In the genomic region with DNA sequence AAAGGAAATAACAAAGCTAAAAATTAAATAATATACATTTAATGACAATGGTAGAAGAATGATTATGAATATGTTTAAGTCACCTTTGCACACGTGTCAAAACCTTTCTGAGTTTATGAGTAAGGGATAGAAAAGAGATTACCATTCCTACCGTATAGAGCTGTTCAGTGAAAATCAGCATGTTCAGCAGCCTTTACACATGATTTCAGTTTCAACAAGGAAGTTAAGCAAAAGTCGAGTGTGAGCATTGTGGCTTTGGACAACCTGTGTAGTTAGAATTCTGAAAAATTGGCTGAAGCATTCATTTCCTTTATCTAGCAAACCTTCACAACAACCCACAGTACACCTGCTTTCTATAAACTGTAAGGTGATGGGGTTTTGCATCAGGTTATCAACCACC, we compare ENCODE assay signal across 14 cellular contexts.
DNase-seq lines count a peak whose midpoint lies in the region; ATAC-seq lines count a peak whose summit lies in the region.
"Had no signal": no experiment of that assay in that cellular context is flagged by ENCODE, and none has a peak within 500 bp of the region (broad histone marks: within the 10 kb centered on the region; RNA-seq: fewer than 3 reads in every experiment).

No MANE protein-coding gene starts in this region.

- DNase-seq in SIG-M5 treated with dmso at 0.1 percent for 504 hours (lab: John Stamatoyannopoulos, UW; ENCODE audit: unreplicated experiment) (peak; percentile 39), SIG-M5 (lab: John Stamatoyannopoulos, UW) (no peak), amygdala (lab: John Stamatoyannopoulos, UW) (no peak), T-helper 17 cell (no peak)
- DNase-seq in activated naive CD4-positive, alpha-beta T cell treated with anti-CD3 and anti-CD28 coated beads for 36 hours = no peak
- DNase-seq: 8988T; activated CD4-positive, alpha-beta memory T cell treated with anti-CD3 and anti-CD28 coated beads, Interleukin-2, amount 10 ng/mL, durations not matched to agents 7 days and 5 days; anterior cingulate cortex; CD4-positive, alpha-beta memory T cell; glutamatergic neuron; IMR-90 had no signal

- no peak overlapping the region for H3K4me3 Mint-ChIP-seq in T-helper 17 cell
- no peak overlapping the region for H3K4me3 Mint-ChIP-seq in activated naive CD4-positive, alpha-beta T cell treated with anti-CD3 and anti-CD28 coated beads for 36 hours
- H3K4me3 Mint-ChIP-seq: activated CD4-positive, alpha-beta memory T cell treated with anti-CD3 and anti-CD28 coated beads, Interleukin-2, amount 10 ng/mL, durations not matched to agents 7 days and 5 days; CD4-positive, alpha-beta memory T cell had no signal

- no peaks in the 10 kb centered on the region for H3K4me1 Mint-ChIP-seq in T-helper 17 cell
- H3K4me1 Mint-ChIP-seq in activated naive CD4-positive, alpha-beta T cell treated with anti-CD3 and anti-CD28 coated beads for 36 hours (ENCODE audit: low read depth) = no peaks in the 10 kb centered on the region
- H3K4me1 Mint-ChIP-seq: activated CD4-positive, alpha-beta memory T cell treated with anti-CD3 and anti-CD28 coated beads, Interleukin-2, amount 10 ng/mL, durations not matched to agents 7 days and 5 days; CD4-positive, alpha-beta memory T cell had no signal

- ATAC-seq in GM21825 (IDR thresholded peaks at IDR 0.05; ENCODE audit: unreplicated experiment) (peak; percentile 76), HG03565 (IDR thresholded peaks at IDR 0.05; ENCODE audit: unreplicated experiment) (peak; percentile 97), HG03097 (IDR thresholded peaks at IDR 0.05; ENCODE audit: low FRiP score, unreplicated experiment) (no peak), T-helper 17 cell (no peak)

- no peaks in the 10 kb centered on the region for H3K9me3 ChIP-seq in T-helper 17 cell (ENCODE audit: control insufficient read depth, low read length, poor library complexity, severe bottlenecking)

- CTCF ChIA-PET in activated naive CD4-positive, alpha-beta T cell treated with anti-CD3 and anti-CD28 coated beads for 36 hours (lab: Charles Lee) = no interaction called here

- H3K36me3 Mint-ChIP-seq in T-helper 17 cell (ENCODE audit: low read depth) = no peaks in the 10 kb centered on the region
- H3K36me3 Mint-ChIP-seq in activated naive CD4-positive, alpha-beta T cell treated with anti-CD3 and anti-CD28 coated beads for 36 hours (ENCODE audit: low read depth) = no peaks in the 10 kb centered on the region
- H3K36me3 Mint-ChIP-seq: CD4-positive, alpha-beta memory T cell had no signal

- intact Hi-C loops in activated naive CD4-positive, alpha-beta T cell treated with anti-CD3 and anti-CD28 coated beads for 36 hours (cut with micrococcal nuclease) = no loop called here

- H3K27ac Mint-ChIP-seq in T-helper 17 cell = no peak overlapping the region
- H3K27ac Mint-ChIP-seq in activated naive CD4-positive, alpha-beta T cell treated with anti-CD3 and anti-CD28 coated beads for 36 hours = no peak overlapping the region
- H3K27ac Mint-ChIP-seq: activated CD4-positive, alpha-beta memory T cell treated with anti-CD3 and anti-CD28 coated beads, Interleukin-2, amount 10 ng/mL, durations not matched to agents 7 days and 5 days; CD4-positive, alpha-beta memory T cell had no signal

- no peaks in the 10 kb centered on the region for H3K9me3 Mint-ChIP-seq in activated naive CD4-positive, alpha-beta T cell treated with anti-CD3 and anti-CD28 coated beads for 36 hours
- H3K9me3 Mint-ChIP-seq: activated CD4-positive, alpha-beta memory T cell treated with anti-CD3 and anti-CD28 coated beads, Interleukin-2, amount 10 ng/mL, durations not matched to agents 7 days and 5 days; CD4-positive, alpha-beta memory T cell had no signal

- peaks cover 15% of the 10 kb centered on the region for H3K27me3 Mint-ChIP-seq in T-helper 17 cell
- peaks cover 24% of the 10 kb centered on the region for H3K27me3 Mint-ChIP-seq in activated naive CD4-positive, alpha-beta T cell treated with anti-CD3 and anti-CD28 coated beads for 36 hours (ENCODE audit: low read depth)

Comparison
In these comparisons a context has a peak if more than half of its experiments do, and no peak if none do; other contexts are left out.
1. ATAC-seq: peak in GM21825 (single experiment) and HG03565 (single experiment); none in HG03097 (single experiment) and T-helper 17 cell (single experiment).